In the genomic region with DNA sequence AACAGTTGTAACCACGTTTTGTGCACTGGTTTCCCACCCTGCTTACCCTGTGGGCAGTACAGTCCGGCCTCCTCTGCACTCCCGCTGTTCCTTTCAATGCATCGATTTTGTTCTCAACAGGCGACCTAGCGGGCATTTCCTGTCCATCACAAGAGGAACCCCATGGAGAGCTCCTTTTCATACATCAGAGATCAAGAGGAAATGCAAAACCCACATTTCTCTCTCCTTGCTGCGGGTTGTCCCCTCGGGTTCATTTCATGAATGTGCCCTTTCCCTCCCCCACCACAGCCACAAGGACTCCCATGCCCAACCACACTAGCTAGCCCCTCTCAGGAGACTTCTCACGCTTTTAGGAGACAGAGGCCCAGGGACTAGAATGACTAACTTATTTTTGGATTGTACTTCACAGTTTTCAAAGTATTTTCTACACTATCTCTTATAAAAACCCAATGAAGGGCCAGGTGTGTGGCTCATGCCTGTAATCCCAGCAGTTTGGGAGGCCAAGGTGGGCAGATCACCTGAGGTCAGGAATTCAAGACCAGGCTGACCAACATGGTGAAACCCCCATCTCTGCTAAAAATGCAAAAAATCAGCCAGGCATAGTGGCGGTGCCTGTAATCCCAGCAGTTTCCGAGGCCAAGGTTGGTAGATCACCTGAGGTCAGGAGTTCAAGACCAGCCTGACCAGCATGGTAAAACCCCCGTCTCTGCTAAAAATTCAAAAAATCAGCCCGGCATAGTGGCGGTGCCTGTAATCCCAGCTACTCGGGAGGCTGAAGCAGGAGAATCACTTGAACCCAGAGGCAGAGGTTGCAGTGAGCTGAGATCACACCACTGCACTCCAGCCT, we compare ENCODE assay signal across 8 cellular contexts. TPM values are rescaled to one million over a fixed set of nuclear protein-coding genes. Genes with fewer than 3 reads are reported as not detected.
A peak's percentile ranks its signal among the peaks of the same experiment; 100 is the strongest.
DNase-seq lines count a peak whose midpoint lies in the region; ATAC-seq and TF ChIP-seq lines count a peak whose summit lies in the region.

No MANE protein-coding gene starts in this region.

- no peak for TF ChIP-seq POLR2A in testis (IDR thresholded peaks at IDR 0.05)

- H3K9me3 ChIP-seq in testis, result no peaks in the 10 kb centered on the region
- H3K9me3 ChIP-seq in tibial artery, result no peaks in the 10 kb centered on the region

- 66 to 69% methylated on average over 13 to 15 of the region's 15 CpGs for WGBS in testis, 2 donors

- H3K4me3 ChIP-seq in testis, result no peak overlapping the region
- H3K4me3 ChIP-seq in tibial artery, result no peak overlapping the region

- H3K4me1 Mint-ChIP-seq in memory B cell, result peaks cover 16% of the 10 kb centered on the region

- H3K36me3 Mint-ChIP-seq in memory B cell, result no peaks in the 10 kb centered on the region

- intact Hi-C loops in testis (cut with DNase I; ENCODE audit: low total_unique reads), result no loop called here
- intact Hi-C loops in tibial artery (cut with DNase I; ENCODE audit: low total_unique reads), result no loop called here

- H3K4me1 ChIP-seq in testis, result no peaks in the 10 kb centered on the region
- H3K4me1 ChIP-seq in tibial artery, result no peaks in the 10 kb centered on the region

- no peak overlapping the region for H3K27ac Mint-ChIP-seq in memory B cell

- H3K4me3 Mint-ChIP-seq in memory B cell, result peak overlapping the region; percentile 33

- DNase-seq in NCI-H69 (lab: John Stamatoyannopoulos, UW) (peak; percentile 99), memory B cell (ENCODE audit: low spot score in 2 of 2) (no peak), testis (no peak), NCI-H1694 (lab: John Stamatoyannopoulos, UW) (no peak), occipital lobe (lab: John Stamatoyannopoulos, UW) (no peak), tibial artery (no peak)

- H3K27me3 Mint-ChIP-seq in memory B cell, result peaks cover 3% of the 10 kb centered on the region

- H3K27me3 ChIP-seq in testis (no peaks in the 10 kb centered on the region), tibial artery (peaks cover 0 to 8% of the 10 kb centered on the region in 2 donors)

- ATAC-seq in GM18867 (IDR thresholded peaks at IDR 0.05; ENCODE audit: unreplicated experiment) (peak; percentile 54), HG02642 (IDR thresholded peaks at IDR 0.05; ENCODE audit: poor library complexity, unreplicated experiment) (peak; percentile 66), memory B cell (ENCODE audit: low read depth) (peak; percentile 69)

- H3K9me3 Mint-ChIP-seq in memory B cell, result no peaks in the 10 kb centered on the region

- H3K36me3 ChIP-seq in testis (ENCODE audit: low read depth, missing control alignments), result no peaks in the 10 kb centered on the region
- no peaks in the 10 kb centered on the region for H3K36me3 ChIP-seq in tibial artery

- TF ChIP-seq CTCF in testis (IDR thresholded peaks at IDR 0.05) (no peak), tibial artery (IDR thresholded peaks at IDR 0.05) (no peak)

- no peak overlapping the region for H3K27ac ChIP-seq in testis
- no peak overlapping the region for H3K27ac ChIP-seq in tibial artery

RNA-seq across cellular contexts. Expression of gene ATP1A4, which starts 18.4 kb away (rescaled TPM):
- total RNA-seq in testis, result 10 to 100 TPM; 13.3 to 23.0 TPM
- polyA plus RNA-seq in testis (ENCODE audit: insufficient read depth, low read depth, low replicate concordance), result 38.6 TPM
- total RNA-seq in occipital lobe, result 0.31 TPM

RNA-seq across cellular contexts. Expression of gene CASQ1, which starts 20.6 kb away (rescaled TPM):
- total RNA-seq in testis (1 to 10 TPM; 3.4 to 5.6 TPM), occipital lobe (3.4 TPM)
- polyA plus RNA-seq in testis (ENCODE audit: insufficient read depth, low read depth, low replicate concordance), result 10.2 TPM

RNA-seq across cellular contexts. Expression of gene PEA15, which starts 35.4 kb away (rescaled TPM):
- total RNA-seq in testis (100 to 1,000 TPM; 168 to 229 TPM), occipital lobe (99.0 TPM)
- polyA plus RNA-seq in testis (ENCODE audit: insufficient read depth, low read depth, low replicate concordance), result 421 TPM

RNA-seq across cellular contexts. Expression of gene ATP1A2, which starts 54.2 kb away (rescaled TPM):
- total RNA-seq in testis (10 to 100 TPM; 14.2 to 27.9 TPM), occipital lobe (47.1 TPM)
- 13.2 TPM for polyA plus RNA-seq in testis (ENCODE audit: insufficient read depth, low read depth, low replicate concordance)

Comparison
In these comparisons a context has a peak if more than half of its experiments do, and no peak if none do; other contexts are left out.
1. RNA of gene ATP1A4, which starts 18.4 kb away (total RNA-seq): 13.3 to 23.0 TPM in testis; 0.31 TPM in occipital lobe (single experiment); every median in the first group is over 10 times any median in the second.
2. Peak in every context shown above with its lines, with median percentiles within 50 percentile points of each other: ATAC-seq.